ENCODE assay signal across 8 cellular contexts in genomic region chr1:245893025-245893424, GRCh38.
"Had no signal": no experiment of that assay in that cellular context is flagged by ENCODE, and none has a peak within 500 bp of the region (broad histone marks: within the 10 kb centered on the region; RNA-seq: fewer than 3 reads in every experiment).

No MANE protein-coding gene starts in this region.

- FAIRE-seq: G401.6, GM12878, GM12891, GM12892, GM18507, GM19239 had no signal

- H3K4me3 ChIP-seq: GM12878 had no signal

- DNase-seq: GDM1, GF-D8 had no signal

- ATAC-seq: GM12878 had no signal
